10 cellular contexts compared by ENCODE assay signal in the genomic region with DNA sequence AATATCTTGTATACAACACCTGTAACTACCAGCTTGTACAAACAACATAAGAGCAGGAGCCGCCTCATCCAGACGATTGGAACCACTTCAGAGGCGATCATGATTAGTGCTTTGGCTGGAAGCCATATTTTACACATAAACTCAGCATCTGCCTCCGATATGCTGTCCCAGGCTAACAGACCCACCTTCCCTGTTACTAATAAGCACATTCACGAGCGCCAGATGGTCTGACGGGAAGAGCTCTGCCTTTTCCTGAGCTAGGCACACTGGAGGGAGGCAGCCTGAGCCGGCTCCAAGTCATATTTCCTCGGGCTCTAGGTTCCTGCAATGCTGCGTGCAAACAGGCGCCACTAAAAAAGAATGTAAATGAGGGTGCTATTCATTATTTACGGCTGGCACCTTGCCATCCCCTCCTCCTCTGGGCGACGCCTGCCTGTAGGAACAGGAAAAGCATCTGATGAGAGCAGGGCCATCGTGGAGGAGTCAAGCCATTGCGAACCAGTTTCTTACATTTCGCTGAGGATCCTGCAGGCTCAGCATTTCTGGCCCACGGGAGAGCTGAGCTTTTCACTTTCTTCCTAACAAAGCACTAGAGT.
DNase-seq lines count a peak whose midpoint lies in the region; ATAC-seq and TF ChIP-seq lines count a peak whose summit lies in the region.
"Had no signal": no experiment of that assay in that cellular context is flagged by ENCODE, and none has a peak within 500 bp of the region (broad histone marks: within the 10 kb centered on the region; RNA-seq: fewer than 3 reads in every experiment).

No MANE protein-coding gene starts in this region.

- no peaks in the 10 kb centered on the region for H3K4me1 ChIP-seq in osteoblast (ENCODE audit: insufficient read depth, low read length)

- DNase-seq in NCI-H146 treated with DMSO at 0.1 percent for 48 hours (lab: John Stamatoyannopoulos, UW; ENCODE audit: unreplicated experiment) (peak; percentile 84), amygdala (lab: John Stamatoyannopoulos, UW) (peak in 43 of 56 donors; percentile 3 to 76 (median 32)), iPS-NIHi7 (ENCODE audit: extremely low spot score) (peak; percentile 39), osteoblast (ENCODE audit: insufficient read length, low spot score, missing footprints) (no peak)
- DNase-seq: activated CD4-positive, alpha-beta T cell treated with anti-CD3 and anti-CD28 coated beads, Interleukin-2, amount 10 ng/mL, durations not matched to agents 24 days and 14 days had no signal

- H3K4me2 ChIP-seq in osteoblast (ENCODE audit: insufficient read depth, low read length): no peak overlapping the region

- no peaks in the 10 kb centered on the region for H3K79me2 ChIP-seq in osteoblast (ENCODE audit: insufficient read depth, low read length)

- H3K4me3 ChIP-seq in osteoblast (ENCODE audit: insufficient read depth, low read length): no peak overlapping the region

- TF ChIP-seq CTCF in C4-2B (conservative IDR thresholded peaks at IDR 0.05) (peak; percentile 39), osteoblast (IDR thresholded peaks at IDR 0.05; ENCODE audit: extremely low read depth, low read depth, low read length) (no peak)

- H3K27me3 ChIP-seq in osteoblast (ENCODE audit: insufficient read depth, low read length): no peaks in the 10 kb centered on the region

- no peaks in the 10 kb centered on the region for H4K20me1 ChIP-seq in osteoblast (ENCODE audit: insufficient read depth, low read length)

- H3K36me3 ChIP-seq in osteoblast (ENCODE audit: insufficient read depth, low read length): no peaks in the 10 kb centered on the region

- H3K27ac ChIP-seq in C4-2B (no peak overlapping the region), osteoblast (ENCODE audit: low read depth, low read length) (no peak overlapping the region)
- H3K27ac ChIP-seq: HL-60 had no signal

- ATAC-seq in GM19324 (IDR thresholded peaks at IDR 0.05; ENCODE audit: low FRiP score, unreplicated experiment) (no peak), GM18498 (IDR thresholded peaks at IDR 0.05; ENCODE audit: unreplicated experiment) (no peak), HG03045 (IDR thresholded peaks at IDR 0.05; ENCODE audit: unreplicated experiment) (no peak)

- H2AFZ ChIP-seq in osteoblast (ENCODE audit: low read length): no peak overlapping the region

- H3K9me3 ChIP-seq in osteoblast (ENCODE audit: low read depth, low read length): no peaks in the 10 kb centered on the region
